Comparison of ENCODE assay signal across 8 cellular contexts in genomic region chr1:31296486-31297272, GRCh38. TPM values are rescaled to one million over a fixed set of nuclear protein-coding genes. Genes with fewer than 3 reads are reported as not detected.
A peak's percentile ranks its signal among the peaks of the same experiment; 100 is the strongest.
DNase-seq lines count a peak whose midpoint lies in the region; ATAC-seq, FAIRE-seq and TF ChIP-seq lines count a peak whose summit lies in the region.

Gene SNRNP40 (minus strand): TSS chr1:31296788. CDS start chr1:31296751, 37 bp downstream.
Gene ZCCHC17 (plus strand): TSS chr1:31297032. CDS start chr1:31310099, 13,067 bp downstream.

- peaks cover 62% of the 10 kb centered on the region for H3K79me2 ChIP-seq in smooth muscle cell (ENCODE audit: low read depth)

- peak within 1 kb of the TSS; percentile 85 for H2AFZ ChIP-seq in smooth muscle cell (ENCODE audit: low read depth)

- peak within 1 kb of the TSS; percentile 89 for H3K4me2 ChIP-seq in smooth muscle cell

- WGBS in smooth muscle cell (ENCODE audit: low lambda C conversion rate): under 1% methylated on average over 49 of the region's 53 CpGs

- peak; percentile 68 for FAIRE-seq in bronchial epithelial cell (lab: Jason Lieb, UNC)

- H3K27ac ChIP-seq in VCaP: peak within 1 kb of the TSS; percentile 85
- H3K27ac ChIP-seq in smooth muscle cell (ENCODE audit: low read depth): peak within 1 kb of the TSS; percentile 92

- in situ Hi-C loops in ACHN (cut with HindIII; ENCODE audit: low pct_ligation_motif_present, low pct_unique_long_range_greater_than_20kb, low sequenced_read_pairs): no loop called here

- H3K4me3 ChIP-seq in bronchial epithelial cell (ENCODE audit: low read depth, low read length) (peak within 1 kb of the TSS; percentile 80), smooth muscle cell (peak within 1 kb of the TSS; percentile 63)

- H3K36me3 ChIP-seq in bronchial epithelial cell (ENCODE audit: control insufficient read depth, insufficient read depth, low read length) (peaks cover 4% of the 10 kb centered on the region), smooth muscle cell (ENCODE audit: low read depth) (peaks cover 6% of the 10 kb centered on the region)

- H3K4me1 ChIP-seq in smooth muscle cell (ENCODE audit: low read depth): peaks cover 14% of the 10 kb centered on the region

- H3K9ac ChIP-seq in smooth muscle cell (ENCODE audit: low read depth): peak within 1 kb of the TSS; percentile 92

- TF ChIP-seq CTCF in VCaP (conservative IDR thresholded peaks at IDR 0.05) (no peak), bronchial epithelial cell (IDR thresholded peaks at IDR 0.05; ENCODE audit: insufficient read depth, low read length, severe bottlenecking) (peak; percentile 24), smooth muscle cell (IDR thresholded peaks at IDR 0.05; ENCODE audit: borderline replicate concordance, insufficient read depth, poor library complexity, severe bottlenecking) (no peak)

- DNase-seq in ACHN (peak; percentile 99), NCI-H2196 (lab: John Stamatoyannopoulos, UW; ENCODE audit: unreplicated experiment) (peak; percentile 99), bronchial epithelial cell (ENCODE audit: low read depth) (peak; percentile 100), iPS-NIHi11 (ENCODE audit: low spot score) (peak; percentile 99), smooth muscle cell (lab: John Stamatoyannopoulos, UW; ENCODE audit: unreplicated experiment) (peak; percentile 76)

- no peaks in the 10 kb centered on the region for H3F3A ChIP-seq in smooth muscle cell (ENCODE audit: low read depth)

- H4K20me1 ChIP-seq in smooth muscle cell (ENCODE audit: low read depth): peaks cover 34% of the 10 kb centered on the region

- H3K27me3 ChIP-seq in bronchial epithelial cell (ENCODE audit: control insufficient read depth, insufficient read depth, low read length): no peaks in the 10 kb centered on the region
- H3K27me3 ChIP-seq in smooth muscle cell (ENCODE audit: low read depth): no peaks in the 10 kb centered on the region

- ATAC-seq in GM18868 (IDR thresholded peaks at IDR 0.05; ENCODE audit: unreplicated experiment) (peak; percentile 97), HG03108 (IDR thresholded peaks at IDR 0.05; ENCODE audit: unreplicated experiment) (peak; percentile 87)

- no peaks in the 10 kb centered on the region for H3K9me3 ChIP-seq in smooth muscle cell (replicated peaks; ENCODE audit: low read depth)

RNA-seq across cellular contexts. Expression of gene SNRNP40, which starts in this region (rescaled TPM):
- total RNA-seq in bronchial epithelial cell (142 and 164 TPM in 2 replicates), smooth muscle cell (83.4 and 97.2 TPM in 2 replicates)
- polyA plus RNA-seq in smooth muscle cell: 67.6 and 77.9 TPM in 2 replicates

RNA-seq across cellular contexts. Expression of gene ZCCHC17, which starts in this region (rescaled TPM):
- total RNA-seq in bronchial epithelial cell (35.8 and 48.8 TPM in 2 replicates), smooth muscle cell (34.2 and 44.7 TPM in 2 replicates)
- polyA plus RNA-seq in smooth muscle cell: 47.3 and 50.9 TPM in 2 replicates

Comparison
In these comparisons a context has a peak if more than half of its experiments do, and no peak if none do; other contexts are left out.
1. Peak in every context shown above with its lines: DNase-seq, ATAC-seq, H3K4me3 ChIP-seq and H3K27ac ChIP-seq.